In the genomic region with DNA sequence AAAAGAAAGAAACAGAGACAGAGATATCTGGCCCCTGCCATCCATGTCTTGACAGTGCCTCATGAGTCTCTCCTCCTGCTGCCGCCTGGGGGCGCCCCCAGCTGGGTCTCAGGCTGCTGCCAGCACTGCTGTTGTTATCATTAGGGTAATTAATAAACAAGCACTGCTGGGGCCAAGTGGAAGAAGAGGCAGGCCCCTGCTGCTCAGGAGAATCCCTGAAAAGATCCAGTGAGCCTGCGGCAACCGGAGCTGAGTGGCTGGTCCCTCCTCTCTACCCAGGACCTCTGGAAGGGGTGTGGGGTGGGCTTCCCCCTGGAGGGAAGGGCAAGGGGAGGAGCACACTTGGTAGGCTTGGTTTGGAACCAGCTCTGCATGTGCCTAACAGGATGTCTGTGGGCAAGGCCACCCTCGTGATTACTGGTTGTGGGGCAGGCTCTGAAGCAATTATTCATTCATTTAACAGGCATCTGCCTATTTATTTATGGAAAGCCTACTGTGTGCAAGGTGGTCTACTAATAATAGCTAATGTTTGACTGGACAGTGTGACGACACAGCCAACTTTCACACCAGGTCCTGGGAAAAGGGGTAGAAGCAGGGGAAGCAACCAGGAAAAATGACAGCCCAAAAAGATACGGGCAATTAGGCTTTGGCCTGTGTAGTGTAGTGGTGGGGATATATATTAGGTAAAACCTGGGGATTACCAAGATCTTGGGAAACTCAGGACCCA, we compare ENCODE assay signal across 8 cellular contexts. TPM values are rescaled to one million over a fixed set of nuclear protein-coding genes. Genes with fewer than 3 reads are reported as not detected.
DNase-seq lines count a peak whose midpoint lies in the region; ATAC-seq and TF ChIP-seq lines count a peak whose summit lies in the region.

No MANE protein-coding gene starts in this region.

- H3K27ac ChIP-seq in heart left ventricle: peak overlapping the region in 6 of 12 donors; percentile 18 to 38 (median 32)
- no peak overlapping the region for H3K27ac ChIP-seq in prostate gland
- H3K27ac ChIP-seq in upper lobe of left lung: peak overlapping the region in 3 of 4 donors; percentile 17 to 84 (median 31)

- H3K27me3 ChIP-seq in heart left ventricle: peaks cover 0 to 6% (median 0%) of the 10 kb centered on the region in 9 donors
- H3K27me3 ChIP-seq in prostate gland (replicated peaks; ENCODE audit: insufficient read depth): no peaks in the 10 kb centered on the region
- peaks cover 0 to 2% (median 0%) of the 10 kb centered on the region in 4 donors for H3K27me3 ChIP-seq in upper lobe of left lung

- peaks cover 33% of the 10 kb centered on the region for H3K27me3 Mint-ChIP-seq in activated naive CD8-positive, alpha-beta T cell treated with anti-CD3 and anti-CD28 coated beads, Interleukin-2, amount 10 ng/mL, durations not matched to agents 7 days and 5 days

- no peak for TF ChIP-seq EP300 in upper lobe of left lung (IDR thresholded peaks at IDR 0.05)

- DNase-seq in Right ventricle myocardium inferior (ENCODE audit: missing footprints) (no peak), cardiac septum (ENCODE audit: low spot score) (no peak), M059J (ENCODE audit: low read depth) (peak; percentile 70), SW480 (ENCODE audit: low spot score) (peak; percentile 65), heart left ventricle (peak; percentile 58 to 83 (median 66)), prostate gland (ENCODE audit: low spot score) (no peak), upper lobe of left lung (peak; percentile 62 to 92)
- peak; percentile 77 for DNase-seq in activated naive CD8-positive, alpha-beta T cell treated with anti-CD3 and anti-CD28 coated beads, Interleukin-2, amount 10 ng/mL, durations not matched to agents 7 days and 5 days

- no peaks in the 10 kb centered on the region for H3K36me3 Mint-ChIP-seq in activated naive CD8-positive, alpha-beta T cell treated with anti-CD3 and anti-CD28 coated beads, Interleukin-2, amount 10 ng/mL, durations not matched to agents 7 days and 5 days

- intact Hi-C loops in Right ventricle myocardium inferior (cut with DNase I) (loop anchor here (5.0 kb wide), 1 partner anchor 254 kb away; no protein-coding TSS in a partner anchor), cardiac septum (cut with DNase I) (loop anchor here (5.0 kb wide), 2 partner anchors 44 to 254 kb away; no protein-coding TSS in a partner anchor), heart left ventricle (cut with DNase I) (loop anchor here in 8 of 10 donors (1.0 to 10.0 kb wide), 4 partner anchors 27 to 257 kb away; no protein-coding TSS in a partner anchor), prostate gland (cut with DNase I) (no loop called here)

- WGBS in heart left ventricle, 4 donors: 12 to 22% (median 14%) methylated on average over 6 to 7 of the region's 7 CpGs
- 17% methylated on average over 7 of the region's 7 CpGs for WGBS in prostate gland
- 11 to 13% methylated on average over 4 to 7 of the region's 7 CpGs for WGBS in upper lobe of left lung, 2 donors

- H3K4me1 ChIP-seq in heart left ventricle (peaks cover 0 to 43% (median 19%) of the 10 kb centered on the region in 12 donors), prostate gland (replicated peaks) (no peaks in the 10 kb centered on the region), upper lobe of left lung (peaks cover 22 to 60% (median 38%) of the 10 kb centered on the region in 4 donors)

- peak; percentile 72 to 90 (median 82) for TF ChIP-seq CTCF in heart left ventricle (IDR thresholded peaks at IDR 0.05)
- peak; percentile 34 to 59 (median 52) for TF ChIP-seq CTCF in prostate gland (IDR thresholded peaks at IDR 0.05)
- peak; percentile 53 to 83 (median 65) for TF ChIP-seq CTCF in upper lobe of left lung (IDR thresholded peaks at IDR 0.05)

- H3K9me3 ChIP-seq in heart left ventricle: no peaks in the 10 kb centered on the region
- H3K9me3 ChIP-seq in prostate gland: no peaks in the 10 kb centered on the region
- no peaks in the 10 kb centered on the region for H3K9me3 ChIP-seq in upper lobe of left lung

- no peak for TF ChIP-seq POLR2A in heart left ventricle (IDR thresholded peaks at IDR 0.05)
- no peak for TF ChIP-seq POLR2A in prostate gland (IDR thresholded peaks at IDR 0.05)
- no peak for TF ChIP-seq POLR2A in upper lobe of left lung (IDR thresholded peaks at IDR 0.05)

- peak overlapping the region; percentile 90 for H3K4me3 Mint-ChIP-seq in activated naive CD8-positive, alpha-beta T cell treated with anti-CD3 and anti-CD28 coated beads, Interleukin-2, amount 10 ng/mL, durations not matched to agents 7 days and 5 days

- POLR2A ChIA-PET in activated naive CD8-positive, alpha-beta T cell treated with anti-CD3 and anti-CD28 coated beads, Interleukin-2, amount 10 ng/mL, durations not matched to agents 7 days and 5 days (lab: Charles Lee): interaction anchor here (0.8 kb wide), 1 partner anchor 92 kb away, joined by 3 read pairs; no protein-coding TSS in a partner anchor

- ATAC-seq in Right ventricle myocardium inferior (peak; percentile 53), heart left ventricle (peak; percentile 64 to 77 (median 71)), upper lobe of left lung (ENCODE audit: low FRiP score in 2 of 2) (peak; percentile 62 to 72)
- peak; percentile 75 for ATAC-seq in activated naive CD8-positive, alpha-beta T cell treated with anti-CD3 and anti-CD28 coated beads, Interleukin-2, amount 10 ng/mL, durations not matched to agents 7 days and 5 days (ENCODE audit: low read depth)

- peak overlapping the region in 8 of 12 donors; percentile 9 to 94 (median 63) for H3K4me3 ChIP-seq in heart left ventricle
- no peak overlapping the region for H3K4me3 ChIP-seq in prostate gland
- peak overlapping the region in 2 of 4 donors; percentile 70 to 76 for H3K4me3 ChIP-seq in upper lobe of left lung

- H3K9me3 Mint-ChIP-seq in activated naive CD8-positive, alpha-beta T cell treated with anti-CD3 and anti-CD28 coated beads, Interleukin-2, amount 10 ng/mL, durations not matched to agents 7 days and 5 days: no peaks in the 10 kb centered on the region

- no peak overlapping the region for H3K27ac Mint-ChIP-seq in activated naive CD8-positive, alpha-beta T cell treated with anti-CD3 and anti-CD28 coated beads, Interleukin-2, amount 10 ng/mL, durations not matched to agents 7 days and 5 days

- no peaks in the 10 kb centered on the region for H3K36me3 ChIP-seq in heart left ventricle
- H3K36me3 ChIP-seq in prostate gland: no peaks in the 10 kb centered on the region
- H3K36me3 ChIP-seq in upper lobe of left lung: no peaks in the 10 kb centered on the region

- H3K4me1 Mint-ChIP-seq in activated naive CD8-positive, alpha-beta T cell treated with anti-CD3 and anti-CD28 coated beads, Interleukin-2, amount 10 ng/mL, durations not matched to agents 7 days and 5 days: peaks cover 19% of the 10 kb centered on the region

RNA-seq across cellular contexts. Expression of a gene that starts 1.2 kb away (rescaled TPM):
- total RNA-seq in Right ventricle myocardium inferior (5.6 TPM), cardiac septum (3.6 TPM), heart left ventricle (10 to 100 TPM in 3 of 9 donors, 1 to 10 TPM in 6; 2.5 to 15.4 (median 3.7) TPM), prostate gland (10 to 100 TPM in 1 of 2 donors, 1 to 10 TPM in 1; 5.2 to 99.6 TPM), upper lobe of left lung (10 to 100 TPM in 2 of 6 donors, 1 to 10 TPM in 4; 2.1 to 17.1 (median 9.0) TPM)
- total RNA-seq in M059J (2014; rRNA removed; shearing (Covaris generic)): 5.3 and 8.7 TPM in 2 replicates
- under 1 TPM; 0.22 to 0.28 TPM for total RNA-seq in activated naive CD8-positive, alpha-beta T cell treated with anti-CD3 and anti-CD28 coated beads, Interleukin-2, amount 10 ng/mL, durations not matched to agents 7 days and 5 days
- 10 to 100 TPM in 1 of 2 donors, 1 to 10 TPM in 1; 2.6 to 13.7 TPM for polyA plus RNA-seq in heart left ventricle

RNA-seq across cellular contexts. Expression of a gene that starts 13.8 kb away (rescaled TPM):
- total RNA-seq in Right ventricle myocardium inferior (26.7 TPM), cardiac septum (18.5 TPM), heart left ventricle (10 to 100 TPM; 13.7 to 32.5 (median 23.7) TPM), prostate gland (10 to 100 TPM; 17.0 to 47.3 TPM), upper lobe of left lung (10 to 100 TPM; 22.0 to 92.2 (median 33.2) TPM)
- total RNA-seq in M059J (2014; rRNA removed; shearing (Covaris generic)): 15.9 and 23.6 TPM in 2 replicates
- 10 to 100 TPM; 40.2 to 42.4 TPM for total RNA-seq in activated naive CD8-positive, alpha-beta T cell treated with anti-CD3 and anti-CD28 coated beads, Interleukin-2, amount 10 ng/mL, durations not matched to agents 7 days and 5 days
- polyA plus RNA-seq in heart left ventricle: 10 to 100 TPM; 13.4 to 15.4 TPM

RNA-seq across cellular contexts. Expression of a gene that starts 44.2 kb away (rescaled TPM):
- 1.5 TPM for total RNA-seq in Right ventricle myocardium inferior
- 0.65 TPM for total RNA-seq in cardiac septum
- not detected in 2 replicates for total RNA-seq in M059J (2014; rRNA removed; shearing (Covaris generic))
- 1 to 10 TPM; 1.6 to 1.9 TPM for total RNA-seq in activated naive CD8-positive, alpha-beta T cell treated with anti-CD3 and anti-CD28 coated beads, Interleukin-2, amount 10 ng/mL, durations not matched to agents 7 days and 5 days
- total RNA-seq in heart left ventricle: 1 to 10 TPM in 1 of 9 donors, under 1 TPM in 8; 0.14 to 1.6 (median 0.37) TPM
- polyA plus RNA-seq in heart left ventricle: under 1 TPM; 0.34 to 0.36 TPM
- total RNA-seq in prostate gland: 1 to 10 TPM in 1 of 2 donors, not detected in 1; 1.5 TPM
- 10 to 100 TPM in 2 of 6 donors, 1 to 10 TPM in 4; 2.2 to 23.0 (median 5.7) TPM for total RNA-seq in upper lobe of left lung

Comparison
In these comparisons a context has a peak if more than half of its experiments do, and no peak if none do; other contexts are left out.
1. DNase-seq: peak in M059J (single experiment), SW480 (single experiment), activated naive CD8-positive, alpha-beta T cell treated with anti-CD3 and anti-CD28 coated beads, Interleukin-2, amount 10 ng/mL, durations not matched to agents 7 days and 5 days (single experiment), heart left ventricle (5 of 5) and upper lobe of left lung (2 of 2); none in Right ventricle myocardium inferior (single experiment), cardiac septum (single experiment) and prostate gland (single experiment).
2. H3K27ac ChIP-seq: peak in upper lobe of left lung (3 of 4); none in prostate gland (0 of 2).
3. H3K4me3 ChIP-seq: peak in heart left ventricle (8 of 12); none in prostate gland (0 of 2).
4. Peak in every context shown above with its lines, with median percentiles within 50 percentile points of each other: ATAC-seq and CTCF ChIP-seq.